22 cellular contexts compared by ENCODE assay signal in the genomic region with DNA sequence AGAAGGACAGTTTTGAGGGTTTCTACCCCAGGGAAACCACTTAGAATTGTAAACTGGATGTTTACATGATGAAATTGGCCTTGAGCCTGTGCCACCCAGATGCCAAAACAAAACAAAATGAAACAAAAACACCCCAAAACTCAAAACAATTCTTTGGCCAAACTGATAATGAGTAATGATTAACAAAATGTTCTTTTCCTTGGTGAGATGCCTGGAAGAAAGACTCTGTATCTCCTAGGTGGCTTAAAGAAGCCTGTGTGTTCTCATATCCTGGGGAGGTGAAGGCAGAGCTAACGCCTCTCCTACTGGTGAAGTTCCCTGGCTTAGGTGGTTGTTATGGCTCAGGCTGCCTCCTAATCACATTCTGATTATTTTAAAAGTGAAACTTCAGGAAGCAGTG.
DNase-seq lines count a peak whose midpoint lies in the region; ATAC-seq, FAIRE-seq and TF ChIP-seq lines count a peak whose summit lies in the region.
"Had no signal": no experiment of that assay in that cellular context is flagged by ENCODE, and none has a peak within 500 bp of the region (broad histone marks: within the 10 kb centered on the region; RNA-seq: fewer than 3 reads in every experiment).

No MANE protein-coding gene starts in this region.

- peaks cover 4% of the 10 kb centered on the region for H3K9me3 Mint-ChIP-seq in activated CD8-positive, alpha-beta T cell treated with anti-CD3 and anti-CD28 coated beads for 36 hours

- CTCF ChIA-PET in A549 (lab: Yijun Ruan, JAX), result interaction anchor here (1.0 kb wide), 1 partner anchor 14 kb away, joined by 3 read pairs; no protein-coding TSS in a partner anchor
- CTCF ChIA-PET in activated CD8-positive, alpha-beta T cell treated with anti-CD3 and anti-CD28 coated beads for 36 hours (lab: Charles Lee), result no interaction called here

- H3K27me3 ChIP-seq in dorsolateral prefrontal cortex, result no peaks in the 10 kb centered on the region
- H3K27me3 ChIP-seq: BLaER1 had no signal

- TF ChIP-seq EP300 in A549 (IDR thresholded peaks at IDR 0.05), result no peak

- H3K27ac ChIP-seq in A549, result peak overlapping the region in 1 of 2 experiments; percentile 45; a peak in 2 of 6 replicates
- H3K27ac ChIP-seq in dorsolateral prefrontal cortex, result no peak overlapping the region
- H3K27ac ChIP-seq: BLaER1 had no signal

- no peak for TF ChIP-seq RAD21 in A549 (conservative IDR thresholded peaks at IDR 0.05 in 1 of 2, IDR thresholded peaks at IDR 0.05 in 1 of 2)

- no peaks in the 10 kb centered on the region for H3K36me3 Mint-ChIP-seq in activated CD8-positive, alpha-beta T cell treated with anti-CD3 and anti-CD28 coated beads for 36 hours (ENCODE audit: low read depth)
- H3K36me3 Mint-ChIP-seq: CD8-positive, alpha-beta memory T cell had no signal

- 44% methylated on average over 1 of the region's 1 CpG for WGBS in A549 (ENCODE audit: missing lambda C conversion rate)

- no peak overlapping the region for H3K4me3 Mint-ChIP-seq in activated CD8-positive, alpha-beta T cell treated with anti-CD3 and anti-CD28 coated beads for 36 hours
- H3K4me3 Mint-ChIP-seq: CD8-positive, alpha-beta memory T cell; GM23338 had no signal

- DNase-seq in A549 (ENCODE audit: low read depth in 1 of 2, low spot score in 1 of 2) (peak in 1 of 2 experiments; percentile 5), LNCaP clone FGC (ENCODE audit: low read depth) (peak; percentile 33), fibroblast of mammary gland (ENCODE audit: low read depth) (peak; percentile 52), renal cortical epithelial cell (ENCODE audit: low read depth) (peak; percentile 47), dorsolateral prefrontal cortex (no peak), NCI-H524 (lab: John Stamatoyannopoulos, UW) (no peak)
- no peak for DNase-seq in activated CD8-positive, alpha-beta T cell treated with anti-CD3 and anti-CD28 coated beads for 36 hours
- DNase-seq: CD8-positive, alpha-beta memory T cell; DND-41; GF-D8; KG1; MM.1S; NCI-H1105; NCI-H1694; NCI-H345; NCI-H69; OCI-M1; SIG-M5 had no signal

- H3K4me1 Mint-ChIP-seq in activated CD8-positive, alpha-beta T cell treated with anti-CD3 and anti-CD28 coated beads for 36 hours (ENCODE audit: low read depth), result peaks cover 3% of the 10 kb centered on the region
- H3K4me1 Mint-ChIP-seq: CD8-positive, alpha-beta memory T cell; GM23338 had no signal

- no peaks in the 10 kb centered on the region for H3K27me3 Mint-ChIP-seq in activated CD8-positive, alpha-beta T cell treated with anti-CD3 and anti-CD28 coated beads for 36 hours
- H3K27me3 Mint-ChIP-seq: CD8-positive, alpha-beta memory T cell had no signal

- H3K4me2 ChIP-seq in A549, result peak overlapping the region; percentile 48
- H3K4me2 ChIP-seq: BLaER1, GM23338 had no signal

- ATAC-seq in A549 (no peak), GM21723 (IDR thresholded peaks at IDR 0.05; ENCODE audit: unreplicated experiment) (no peak)
- no peak for ATAC-seq in activated CD8-positive, alpha-beta T cell treated with anti-CD3 and anti-CD28 coated beads for 36 hours
- ATAC-seq: GM23338 had no signal

- no peak overlapping the region for H3K4me3 ChIP-seq in A549
- H3K4me3 ChIP-seq in LNCaP clone FGC (ENCODE audit: low read depth, low read length), result no peak overlapping the region
- H3K4me3 ChIP-seq in fibroblast of mammary gland (ENCODE audit: control insufficient read depth, low read depth, low read length), result no peak overlapping the region
- H3K4me3 ChIP-seq in dorsolateral prefrontal cortex, result no peak overlapping the region
- H3K4me3 ChIP-seq: BLaER1, GM23338 had no signal

- no peak overlapping the region for H3K27ac Mint-ChIP-seq in activated CD8-positive, alpha-beta T cell treated with anti-CD3 and anti-CD28 coated beads for 36 hours
- H3K27ac Mint-ChIP-seq: CD8-positive, alpha-beta memory T cell; GM23338 had no signal

- H3K4me1 ChIP-seq in A549, result peaks cover 14% of the 10 kb centered on the region; the same call in 2 of the 3 replicates
- H3K4me1 ChIP-seq: BLaER1 had no signal

- no peak for TF ChIP-seq POLR2A in A549 (IDR thresholded peaks at IDR 0.05; ENCODE audit: low read length)

- POLR2A ChIA-PET in A549 (lab: Yijun Ruan, JAX), result no interaction called here
- POLR2A ChIA-PET in activated CD8-positive, alpha-beta T cell treated with anti-CD3 and anti-CD28 coated beads for 36 hours (lab: Charles Lee), result no interaction called here

- intact Hi-C loops in dorsolateral prefrontal cortex (cut with DNase I), result no loop called here
- intact Hi-C loops in activated CD8-positive, alpha-beta T cell treated with anti-CD3 and anti-CD28 coated beads for 36 hours (cut with micrococcal nuclease), result no loop called here

- no peak for TF ChIP-seq CTCF in A549 (IDR thresholded peaks at IDR 0.05)
- no peak for TF ChIP-seq CTCF in LNCaP clone FGC (IDR thresholded peaks at IDR 0.05; ENCODE audit: control insufficient read depth, extremely low read depth, insufficient read depth)
- no peak for TF ChIP-seq CTCF in fibroblast of mammary gland (conservative IDR thresholded peaks at IDR 0.05; ENCODE audit: control insufficient read depth, insufficient read depth, low read depth, low read length)
- TF ChIP-seq CTCF in dorsolateral prefrontal cortex (IDR thresholded peaks at IDR 0.05 in 54 of 56, conservative IDR thresholded peaks at IDR 0.05 in 2 of 56; ENCODE audit: low read depth in 1 of 56, partially characterized antibody in 56 of 56), result no peak
- TF ChIP-seq CTCF in activated CD8-positive, alpha-beta T cell treated with anti-CD3 and anti-CD28 coated beads for 36 hours (IDR thresholded peaks at IDR 0.05), result no peak

- no peaks in the 10 kb centered on the region for H3K9me3 ChIP-seq in A549
- H3K9me3 ChIP-seq: BLaER1 had no signal

- no peak for FAIRE-seq in A549 (lab: Jason Lieb, UNC)
- FAIRE-seq: GM12892 had no signal

TF ChIP-seq in A549, 52 proteins besides CTCF, POLR2A, EP300 and RAD21:
- TF ChIP-seq HEYL (CRISPR knock-in tag; IDR thresholded peaks at IDR 0.05) (no peak), SREBF2 (IDR thresholded peaks at IDR 0.05) (no peak), HOXA7 (CRISPR knock-in tag; IDR thresholded peaks at IDR 0.05) (no peak), ZNF302 (CRISPR knock-in tag; IDR thresholded peaks at IDR 0.05) (no peak), EHMT2 (IDR thresholded peaks at IDR 0.05; ENCODE audit: low read depth) (no peak), HDAC2 (IDR thresholded peaks at IDR 0.05) (no peak), MYC (IDR thresholded peaks at IDR 0.05; ENCODE audit: borderline replicate concordance, low read length) (no peak), RFX5 (IDR thresholded peaks at IDR 0.05) (no peak), ZC3H11A (IDR thresholded peaks at IDR 0.05) (no peak), JUNB (IDR thresholded peaks at IDR 0.05) (no peak), HOXB13 (CRISPR knock-in tag; IDR thresholded peaks at IDR 0.05; ENCODE audit: low read depth) (no peak), RNF2 (IDR thresholded peaks at IDR 0.05; ENCODE audit: borderline replicate concordance, low read depth) (no peak), SMC3 (IDR thresholded peaks at IDR 0.05) (no peak), TFCP2L1 (CRISPR knock-in tag; IDR thresholded peaks at IDR 0.05) (no peak), HOXB5 (CRISPR knock-in tag; IDR thresholded peaks at IDR 0.05) (no peak)
- TF ChIP-seq, protein P1, sequence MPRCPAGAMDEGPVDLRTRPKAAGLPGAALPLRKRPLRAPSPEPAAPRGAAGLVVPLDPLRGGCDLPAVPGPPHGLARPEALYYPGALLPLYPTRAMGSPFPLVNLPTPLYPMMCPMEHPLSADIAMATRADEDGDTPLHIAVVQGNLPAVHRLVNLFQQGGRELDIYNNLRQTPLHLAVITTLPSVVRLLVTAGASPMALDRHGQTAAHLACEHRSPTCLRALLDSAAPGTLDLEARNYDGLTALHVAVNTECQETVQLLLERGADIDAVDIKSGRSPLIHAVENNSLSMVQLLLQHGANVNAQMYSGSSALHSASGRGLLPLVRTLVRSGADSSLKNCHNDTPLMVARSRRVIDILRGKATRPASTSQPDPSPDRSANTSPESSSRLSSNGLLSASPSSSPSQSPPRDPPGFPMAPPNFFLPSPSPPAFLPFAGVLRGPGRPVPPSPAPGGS (IDR thresholded peaks at IDR 0.05), result no peak
- TF ChIP-seq, protein P2, sequence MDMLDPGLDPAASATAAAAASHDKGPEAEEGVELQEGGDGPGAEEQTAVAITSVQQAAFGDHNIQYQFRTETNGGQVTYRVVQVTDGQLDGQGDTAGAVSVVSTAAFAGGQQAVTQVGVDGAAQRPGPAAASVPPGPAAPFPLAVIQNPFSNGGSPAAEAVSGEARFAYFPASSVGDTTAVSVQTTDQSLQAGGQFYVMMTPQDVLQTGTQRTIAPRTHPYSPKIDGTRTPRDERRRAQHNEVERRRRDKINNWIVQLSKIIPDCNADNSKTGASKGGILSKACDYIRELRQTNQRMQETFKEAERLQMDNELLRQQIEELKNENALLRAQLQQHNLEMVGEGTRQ (IDR thresholded peaks at IDR 0.05), result no peak
- TF ChIP-seq, protein P3, sequence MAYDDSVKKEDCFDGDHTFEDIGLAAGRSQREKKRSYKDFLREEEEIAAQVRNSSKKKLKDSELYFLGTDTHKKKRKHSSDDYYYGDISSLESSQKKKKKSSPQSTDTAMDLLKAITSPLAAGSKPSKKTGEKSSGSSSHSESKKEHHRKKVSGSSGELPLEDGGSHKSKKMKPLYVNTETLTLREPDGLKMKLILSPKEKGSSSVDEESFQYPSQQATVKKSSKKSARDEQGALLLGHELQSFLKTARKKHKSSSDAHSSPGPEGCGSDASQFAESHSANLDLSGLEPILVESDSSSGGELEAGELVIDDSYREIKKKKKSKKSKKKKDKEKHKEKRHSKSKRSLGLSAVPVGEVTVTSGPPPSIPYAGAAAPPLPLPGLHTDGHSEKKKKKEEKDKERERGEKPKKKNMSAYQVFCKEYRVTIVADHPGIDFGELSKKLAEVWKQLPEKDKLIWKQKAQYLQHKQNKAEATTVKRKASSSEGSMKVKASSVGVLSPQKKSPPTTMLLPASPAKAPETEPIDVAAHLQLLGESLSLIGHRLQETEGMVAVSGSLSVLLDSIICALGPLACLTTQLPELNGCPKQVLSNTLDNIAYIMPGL (CRISPR knock-in tag; IDR thresholded peaks at IDR 0.05; ENCODE audit: borderline replicate concordance), result no peak
- TF ChIP-seq, protein P4, sequence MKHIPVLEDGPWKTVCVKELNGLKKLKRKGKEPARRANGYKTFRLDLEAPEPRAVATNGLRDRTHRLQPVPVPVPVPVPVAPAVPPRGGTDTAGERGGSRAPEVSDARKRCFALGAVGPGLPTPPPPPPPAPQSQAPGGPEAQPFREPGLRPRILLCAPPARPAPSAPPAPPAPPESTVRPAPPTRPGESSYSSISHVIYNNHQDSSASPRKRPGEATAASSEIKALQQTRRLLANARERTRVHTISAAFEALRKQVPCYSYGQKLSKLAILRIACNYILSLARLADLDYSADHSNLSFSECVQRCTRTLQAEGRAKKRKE (CRISPR knock-in tag; IDR thresholded peaks at IDR 0.05; ENCODE audit: low read depth), result no peak

Comparison
In these comparisons a context has a peak if more than half of its experiments do, and no peak if none do; other contexts are left out.
1. DNase-seq: peak in LNCaP clone FGC (single experiment), fibroblast of mammary gland (single experiment) and renal cortical epithelial cell (single experiment); none in dorsolateral prefrontal cortex (0 of 10), activated CD8-positive, alpha-beta T cell treated with anti-CD3 and anti-CD28 coated beads for 36 hours (single experiment) and NCI-H524 (0 of 2).